In the genomic region with DNA sequence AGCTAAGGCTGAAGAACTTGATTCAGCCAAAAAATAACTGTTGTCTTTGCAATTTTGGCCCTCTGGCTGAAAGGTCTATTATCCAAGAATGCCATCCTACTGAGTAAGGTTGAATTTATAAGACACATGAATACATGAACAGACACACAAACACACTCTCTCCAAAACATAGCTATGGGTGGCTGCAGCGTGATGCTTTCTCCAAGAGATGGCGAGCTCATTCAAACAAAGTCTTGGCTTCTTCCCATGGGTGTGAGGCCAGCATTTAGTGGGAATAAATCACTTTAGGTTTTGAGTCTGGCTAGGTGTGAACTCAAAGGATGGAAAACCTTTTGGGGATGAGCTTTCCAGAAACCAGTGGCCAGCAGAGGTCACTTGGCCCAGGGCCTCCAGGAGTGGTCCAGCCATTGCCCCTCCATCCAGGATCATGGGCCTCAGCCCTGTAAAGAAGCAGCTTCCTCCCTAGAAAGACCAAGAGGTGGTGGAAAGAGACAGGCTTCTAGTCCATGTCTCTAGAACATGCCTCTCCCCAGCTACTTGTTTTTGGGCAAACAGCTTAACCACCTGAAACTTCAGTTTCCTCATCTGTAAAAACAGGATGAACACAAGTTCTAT, we compare ENCODE assay signal across 1 cellular context.
TF ChIP-seq lines count a peak whose summit lies in the region.

No MANE protein-coding gene starts in this region.

TF ChIP-seq in H1, 55 proteins besides CTCF, POLR2A, EP300 and RAD21 (continued from another document):
- TF ChIP-seq KDM5A (IDR thresholded peaks at IDR 0.05; ENCODE audit: low read length) (no peak), SP2 (IDR thresholded peaks at IDR 0.05; ENCODE audit: low read length) (no peak), KDM4A (IDR thresholded peaks at IDR 0.05; ENCODE audit: low read depth, low read length, severe bottlenecking) (no peak)
